ENCODE assay signal across 21 cellular contexts in genomic region chr7:96993980-96994379, GRCh38. TPM values are rescaled to one million over a fixed set of nuclear protein-coding genes. Genes with fewer than 3 reads are reported as not detected.
DNase-seq lines count a peak whose midpoint lies in the region; ATAC-seq and TF ChIP-seq lines count a peak whose summit lies in the region.
"Had no signal": no experiment of that assay in that cellular context is flagged by ENCODE, and none has a peak within 500 bp of the region (broad histone marks: within the 10 kb centered on the region; RNA-seq: fewer than 3 reads in every experiment).

No MANE protein-coding gene starts in this region.

- no peak overlapping the region for H3K9ac ChIP-seq in endodermal cell (ENCODE audit: extremely low read depth, low read length, poor library complexity, severe bottlenecking)
- H3K9ac ChIP-seq: BLaER1 treated with 17β-estradiol and CSF1 and Interleukin-3, amounts not matched to agents 10 nM and 100 nM; GM23248 had no signal

- peaks cover 99% of the 10 kb centered on the region for H3K27me3 Mint-ChIP-seq in endodermal cell (ENCODE audit: insufficient read depth)
- peaks cover 99% of the 10 kb centered on the region for H3K27me3 Mint-ChIP-seq in stimulated activated memory B cell treated with anti-CD40 and anti-IgM and Interleukin-4, amounts not matched to agents 10 μg/mL and 1 μg/mL and 100 μg/mL, for 72 hours
- H3K27me3 Mint-ChIP-seq in activated naive CD8-positive, alpha-beta T cell treated with anti-CD3 and anti-CD28 coated beads for 36 hours: peaks cover 96% of the 10 kb centered on the region

- no peak overlapping the region for H3K27ac Mint-ChIP-seq in endodermal cell
- no peak overlapping the region for H3K27ac Mint-ChIP-seq in stimulated activated memory B cell treated with anti-CD40 and anti-IgM and Interleukin-4, amounts not matched to agents 10 μg/mL and 1 μg/mL and 100 μg/mL, for 72 hours
- no peak overlapping the region for H3K27ac Mint-ChIP-seq in activated naive CD8-positive, alpha-beta T cell treated with anti-CD3 and anti-CD28 coated beads for 36 hours
- H3K27ac Mint-ChIP-seq: CD14-positive monocyte; CD4-positive, alpha-beta T cell; HFFc6 had no signal

- no peak for ATAC-seq in stimulated activated memory B cell treated with anti-CD40 and anti-IgM and Interleukin-4, amounts not matched to agents 10 μg/mL and 1 μg/mL and 100 μg/mL, for 72 hours
- ATAC-seq: A549 had no signal

- peaks cover 0 to 39% (median 19%) of the 10 kb centered on the region in 4 donors for H3K4me1 ChIP-seq in esophagus muscularis mucosa
- no peaks in the 10 kb centered on the region for H3K4me1 ChIP-seq in endodermal cell (ENCODE audit: control insufficient read depth, insufficient read depth, low read length)
- H3K4me1 ChIP-seq: A549, BE2C had no signal

- H3K4me1 Mint-ChIP-seq in endodermal cell: peaks cover 26% of the 10 kb centered on the region
- peaks cover 6% of the 10 kb centered on the region for H3K4me1 Mint-ChIP-seq in stimulated activated memory B cell treated with anti-CD40 and anti-IgM and Interleukin-4, amounts not matched to agents 10 μg/mL and 1 μg/mL and 100 μg/mL, for 72 hours
- H3K4me1 Mint-ChIP-seq in activated naive CD8-positive, alpha-beta T cell treated with anti-CD3 and anti-CD28 coated beads for 36 hours: peaks cover 13% of the 10 kb centered on the region

- no peak overlapping the region for H3K27ac ChIP-seq in esophagus muscularis mucosa (replicated peaks in 1 of 4)
- no peak overlapping the region for H3K27ac ChIP-seq in endodermal cell (ENCODE audit: low read depth, low read length)
- H3K27ac ChIP-seq: A549; BLaER1 treated with 17β-estradiol and CSF1 and Interleukin-3, amounts not matched to agents 10 nM and 100 nM; GM23248 had no signal

- no peak for TF ChIP-seq POLR2A in esophagus muscularis mucosa (IDR thresholded peaks at IDR 0.05; ENCODE audit: low read depth)

- WGBS in esophagus muscularis mucosa: 24% methylated on average over 1 of the region's 1 CpG
- 0 to 83% methylated on average over 1 of the region's 1 CpG for WGBS in endodermal cell (ENCODE audit: insufficient coverage in 1 of 2, insufficient read length in 1 of 2), 2 experiments

- H3K36me3 ChIP-seq in esophagus muscularis mucosa: no peaks in the 10 kb centered on the region
- H3K36me3 ChIP-seq in endodermal cell (ENCODE audit: control insufficient read depth, insufficient read depth, low read length): no peaks in the 10 kb centered on the region
- H3K36me3 ChIP-seq: BE2C; BLaER1 treated with 17β-estradiol and CSF1 and Interleukin-3, amounts not matched to agents 10 nM and 100 nM; HAP-1 had no signal

- H3K27me3 ChIP-seq in esophagus muscularis mucosa (peaks cover 4 to 100% (median 71%) of the 10 kb centered on the region in 4 donors), endodermal cell (ENCODE audit: control insufficient read depth, insufficient read depth, low read length, poor library complexity, severe bottlenecking) (peaks cover 100% of the 10 kb centered on the region)
- H3K27me3 ChIP-seq: BE2C had no signal

- no peaks in the 10 kb centered on the region for H3K36me3 Mint-ChIP-seq in endodermal cell (ENCODE audit: low read depth)
- H3K36me3 Mint-ChIP-seq in stimulated activated memory B cell treated with anti-CD40 and anti-IgM and Interleukin-4, amounts not matched to agents 10 μg/mL and 1 μg/mL and 100 μg/mL, for 72 hours: peaks cover 7% of the 10 kb centered on the region
- peaks cover 8% of the 10 kb centered on the region for H3K36me3 Mint-ChIP-seq in activated naive CD8-positive, alpha-beta T cell treated with anti-CD3 and anti-CD28 coated beads for 36 hours
- H3K36me3 Mint-ChIP-seq: CD8-positive, alpha-beta memory T cell had no signal

- no peak for TF ChIP-seq EP300 in esophagus muscularis mucosa (IDR thresholded peaks at IDR 0.05)

- peak; percentile 15 for DNase-seq in GM10266 (ENCODE audit: extremely low spot score)
- DNase-seq in GM20000 (ENCODE audit: low spot score): peak; percentile 5
- peak; percentile 64 for DNase-seq in esophagus muscularis mucosa (ENCODE audit: extremely low spot score)
- no peak for DNase-seq in endodermal cell
- no peak for DNase-seq in activated naive CD8-positive, alpha-beta T cell treated with anti-CD3 and anti-CD28 coated beads for 36 hours
- DNase-seq: 8988T; ACHN; AML-193; BE2C; CD4-positive, alpha-beta T cell; CD8-positive, alpha-beta memory T cell; DMS79; EL; GDM1; GM23248; HFFc6 had no signal

- H3K4me3 Mint-ChIP-seq in endodermal cell: no peak overlapping the region
- H3K4me3 Mint-ChIP-seq in stimulated activated memory B cell treated with anti-CD40 and anti-IgM and Interleukin-4, amounts not matched to agents 10 μg/mL and 1 μg/mL and 100 μg/mL, for 72 hours: no peak overlapping the region
- H3K4me3 Mint-ChIP-seq in activated naive CD8-positive, alpha-beta T cell treated with anti-CD3 and anti-CD28 coated beads for 36 hours: no peak overlapping the region
- H3K4me3 Mint-ChIP-seq: CD4-positive, alpha-beta T cell; CD8-positive, alpha-beta memory T cell; HFFc6 had no signal

- intact Hi-C loops in esophagus muscularis mucosa (cut with DNase I): no loop called here

- peaks cover 7% of the 10 kb centered on the region for H3K9me3 Mint-ChIP-seq in endodermal cell
- H3K9me3 Mint-ChIP-seq in stimulated activated memory B cell treated with anti-CD40 and anti-IgM and Interleukin-4, amounts not matched to agents 10 μg/mL and 1 μg/mL and 100 μg/mL, for 72 hours: peaks cover 4% of the 10 kb centered on the region
- H3K9me3 Mint-ChIP-seq in activated naive CD8-positive, alpha-beta T cell treated with anti-CD3 and anti-CD28 coated beads for 36 hours: peaks cover 11% of the 10 kb centered on the region
- H3K9me3 Mint-ChIP-seq: HFFc6 had no signal

- no peaks in the 10 kb centered on the region for H3K9me3 ChIP-seq in esophagus muscularis mucosa
- H3K9me3 ChIP-seq in endodermal cell (ENCODE audit: control insufficient read depth, low read length): peaks cover 15% of the 10 kb centered on the region
- H3K9me3 ChIP-seq: A549, BE2C, HAP-1 had no signal

- no peak for TF ChIP-seq CTCF in GM10266 (IDR thresholded peaks at IDR 0.05; ENCODE audit: control insufficient read depth, insufficient read depth, low read depth, missing control alignments)
- no peak for TF ChIP-seq CTCF in GM20000 (IDR thresholded peaks at IDR 0.05; ENCODE audit: extremely low read depth, missing control alignments)
- TF ChIP-seq CTCF in esophagus muscularis mucosa (IDR thresholded peaks at IDR 0.05): no peak
- no peak for TF ChIP-seq CTCF in endodermal cell (conservative IDR thresholded peaks at IDR 0.05)

- H3K4me3 ChIP-seq in esophagus muscularis mucosa (no peak overlapping the region), endodermal cell (ENCODE audit: low read length) (no peak overlapping the region)
- H3K4me3 ChIP-seq: A549; BLaER1 treated with 17β-estradiol and CSF1 and Interleukin-3, amounts not matched to agents 10 nM and 100 nM; GM23248; HAP-1 had no signal

RNA-seq across cellular contexts. Expression of gene DLX6, which starts 11.4 kb away (rescaled TPM):
- not detected for total RNA-seq in esophagus muscularis mucosa
- not detected for total RNA-seq in endodermal cell
- polyA plus RNA-seq in endodermal cell (2013, experiment 1 of 2): 0.50 TPM
- polyA plus RNA-seq in endodermal cell (2013, experiment 2 of 2): 0.66 TPM
- not detected for total RNA-seq in activated naive CD8-positive, alpha-beta T cell treated with anti-CD3 and anti-CD28 coated beads for 36 hours
- total RNA-seq: CD4-positive, alpha-beta T cell; CD8-positive, alpha-beta memory T cell; GM23248; HFFc6 had no signal
- polyA plus RNA-seq: A549; CD14-positive monocyte; CD8-positive, alpha-beta memory T cell; GM23248 had no signal

RNA-seq across cellular contexts. Expression of gene DLX5, which starts 30.7 kb away (rescaled TPM):
- total RNA-seq in esophagus muscularis mucosa (under 1 TPM in 2 of 4 donors, not detected in 2; 0.17 to 0.26 TPM), endodermal cell (not detected)
- 1.7 TPM for polyA plus RNA-seq in endodermal cell (2013, experiment 1 of 2)
- 1.7 TPM for polyA plus RNA-seq in endodermal cell (2013, experiment 2 of 2)
- total RNA-seq in activated naive CD8-positive, alpha-beta T cell treated with anti-CD3 and anti-CD28 coated beads for 36 hours: not detected
- total RNA-seq: CD4-positive, alpha-beta T cell; CD8-positive, alpha-beta memory T cell; GM23248; HFFc6 had no signal
- polyA plus RNA-seq: A549; CD14-positive monocyte; CD8-positive, alpha-beta memory T cell; GM23248 had no signal

Comparison
In these comparisons a context has a peak if more than half of its experiments do, and no peak if none do; other contexts are left out.
1. DNase-seq: peak in GM10266 (single experiment), GM20000 (single experiment) and esophagus muscularis mucosa (single experiment); none in endodermal cell (single experiment) and activated naive CD8-positive, alpha-beta T cell treated with anti-CD3 and anti-CD28 coated beads for 36 hours (single experiment).